ENCODE assay signal across 1 cellular context in genomic region chr3:97871788-97872187, GRCh38.
TF ChIP-seq lines count a peak whose summit lies in the region.

No MANE protein-coding gene starts in this region.

TF ChIP-seq in IMR-90, 13 proteins besides CTCF, POLR2A, EP300 and RAD21 (continued from another document):
- TF ChIP-seq USF2 (IDR thresholded peaks at IDR 0.05; ENCODE audit: low read depth, low read length) (no peak), CEBPB (IDR thresholded peaks at IDR 0.05; ENCODE audit: low read depth, low read length) (0 out of 2 replicates have a peak, but pooled peaks have one; percentile 47), MAFK (IDR thresholded peaks at IDR 0.05; ENCODE audit: low read depth, low read length) (no peak)
TF ChIP-seq in IMR-90: peak in this region for 1.
